ENCODE assay signal across 1 cellular context in genomic region chr1:15994590-15995351, GRCh38.
TF ChIP-seq lines count a peak whose summit lies in the region.

No MANE protein-coding gene starts in this region.

TF ChIP-seq in SK-N-SH, 30 proteins besides CTCF, POLR2A, EP300 and RAD21 (continued from another document):
- TF ChIP-seq REST (IDR thresholded peaks at IDR 0.05; ENCODE audit: low read depth, low read length) (no peak), NRF1 (IDR thresholded peaks at IDR 0.05; ENCODE audit: low read depth, low read length) (no peak), MXI1 (IDR thresholded peaks at IDR 0.05; ENCODE audit: low read depth, low read length) (0 out of 2 replicates have a peak, but pooled peaks have one; percentile 31)
TF ChIP-seq in SK-N-SH: peak in this region for 2.
